ENCODE assay signal across 13 cellular contexts in genomic region chr6:126267621-126268020, GRCh38.
DNase-seq lines count a peak whose midpoint lies in the region; ATAC-seq and TF ChIP-seq lines count a peak whose summit lies in the region.
"Had no signal": no experiment of that assay in that cellular context is flagged by ENCODE, and none has a peak within 500 bp of the region (broad histone marks: within the 10 kb centered on the region; RNA-seq: fewer than 3 reads in every experiment).

No MANE protein-coding gene starts in this region.

- in situ Hi-C loops in astrocyte of the spinal cord (cut with HindIII; ENCODE audit: low sequenced_read_pairs) = no loop called here

- peak; percentile 12 for ATAC-seq in HG03378 (IDR thresholded peaks at IDR 0.05; ENCODE audit: unreplicated experiment)
- ATAC-seq: right lobe of liver had no signal

- no peak overlapping the region for H3K4me3 ChIP-seq in astrocyte of the spinal cord (ENCODE audit: low read depth, low read length)
- H3K4me3 ChIP-seq: lung, right lobe of liver, upper lobe of left lung had no signal

- intact Hi-C loops in posterior cingulate gyrus (cut with DNase I) = no loop called here

- no peak for TF ChIP-seq CTCF in astrocyte of the spinal cord (IDR thresholded peaks at IDR 0.05; ENCODE audit: low read depth, low read length)

- DNase-seq in NCI-H82 (lab: John Stamatoyannopoulos, UW) (peak; percentile 7), NCI-H82 treated with DMSO at 0.1 percent for 48 hours (lab: John Stamatoyannopoulos, UW; ENCODE audit: unreplicated experiment) (no peak), astrocyte of the spinal cord (ENCODE audit: low read depth, low spot score) (peak; percentile 8), NCI-H1436 (lab: John Stamatoyannopoulos, UW) (no peak), posterior cingulate gyrus (no peak)
- DNase-seq in activated CD4-positive, alpha-beta T cell treated with anti-CD3 and anti-CD28 coated beads for 1 hour = no peak
- no peak for DNase-seq in stimulated activated CD4-positive, alpha-beta T cell treated with anti-CD3 and anti-CD28 coated beads, Interleukin-2, amount 100 ng/mL, for 48 hours
- DNase-seq: NCI-H2227 treated with DMSO at 0.1 percent for 48 hours; right lobe of liver; stimulated activated CD4-positive, alpha-beta T cell treated with anti-CD3 and anti-CD28 coated beads, Interleukin-4, amount 100 ng/mL, for 1 hour; upper lobe of left lung had no signal

Comparison
In these comparisons a context has a peak if more than half of its experiments do, and no peak if none do; other contexts are left out.
1. DNase-seq: peak in NCI-H82 (single experiment) and astrocyte of the spinal cord (single experiment); none in NCI-H82 treated with DMSO at 0.1 percent for 48 hours (single experiment), activated CD4-positive, alpha-beta T cell treated with anti-CD3 and anti-CD28 coated beads for 1 hour (single experiment), NCI-H1436 (single experiment), stimulated activated CD4-positive, alpha-beta T cell treated with anti-CD3 and anti-CD28 coated beads, Interleukin-2, amount 100 ng/mL, for 48 hours (0 of 2) and posterior cingulate gyrus (0 of 10).